1 cellular context compared by ENCODE assay signal in genomic region chr6:16270178-16270794, GRCh38.
TF ChIP-seq lines count a peak whose summit lies in the region.

No MANE protein-coding gene starts in this region.

TF ChIP-seq in IMR-90, 13 proteins besides CTCF, POLR2A, EP300 and RAD21:
- TF ChIP-seq BHLHE40 (IDR thresholded peaks at IDR 0.05; ENCODE audit: low read depth, low read length) = no peak
- no peak for TF ChIP-seq USF2 (IDR thresholded peaks at IDR 0.05; ENCODE audit: low read depth, low read length)
- no peak for TF ChIP-seq CEBPB (IDR thresholded peaks at IDR 0.05; ENCODE audit: low read depth, low read length)
- no peak for TF ChIP-seq RCOR1 (IDR thresholded peaks at IDR 0.05; ENCODE audit: insufficient replicate concordance, low read length)
- TF ChIP-seq RFX5 (IDR thresholded peaks at IDR 0.05; ENCODE audit: low read depth, low read length) = no peak
- TF ChIP-seq ELK1 (IDR thresholded peaks at IDR 0.05; ENCODE audit: borderline replicate concordance, low read depth, low read length) = no peak
- TF ChIP-seq FOS (IDR thresholded peaks at IDR 0.05; ENCODE audit: low read depth, low read length) = no peak
- no peak for TF ChIP-seq MAFK (IDR thresholded peaks at IDR 0.05; ENCODE audit: low read depth, low read length)
